12 cellular contexts compared by ENCODE assay signal in the genomic region with DNA sequence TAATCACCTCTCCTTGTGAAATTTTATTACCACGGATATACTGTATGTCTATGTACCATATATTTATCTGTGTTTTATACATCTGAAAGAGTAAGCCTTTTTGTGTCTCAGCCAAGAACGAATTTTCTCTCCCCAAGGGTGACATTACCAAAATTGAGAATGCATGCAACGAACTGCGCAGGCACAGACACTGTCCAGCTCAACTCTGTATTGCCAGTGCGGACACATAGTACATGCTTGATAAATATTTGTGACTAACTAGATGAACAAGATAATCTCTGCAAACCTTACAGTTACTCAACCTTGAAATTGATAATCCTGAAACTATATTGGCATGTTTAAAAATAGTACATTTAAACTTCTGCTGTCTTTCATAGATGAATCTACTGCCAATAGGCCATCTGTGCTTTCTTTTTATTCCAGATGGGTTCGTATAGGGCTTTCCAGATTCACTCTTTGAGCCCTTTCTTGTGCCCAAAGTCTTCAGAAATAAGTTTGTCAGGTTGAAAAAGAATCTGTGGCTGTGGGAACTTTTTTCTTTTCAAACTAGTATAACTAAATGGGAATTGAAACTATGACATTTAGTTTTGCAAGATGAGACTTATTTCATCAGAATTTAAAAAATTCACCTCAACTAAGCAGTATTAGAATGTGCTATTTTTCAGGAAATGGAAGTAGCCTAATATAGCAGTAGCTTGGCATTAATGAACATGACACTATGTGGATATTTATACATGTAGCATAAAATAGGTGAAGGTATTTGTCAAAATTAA. TPM values are rescaled to one million over a fixed set of nuclear protein-coding genes. Genes with fewer than 3 reads are reported as not detected.
DNase-seq lines count a peak whose midpoint lies in the region; ATAC-seq lines count a peak whose summit lies in the region.
"Had no signal": no experiment of that assay in that cellular context is flagged by ENCODE, and none has a peak within 500 bp of the region (broad histone marks: within the 10 kb centered on the region; RNA-seq: fewer than 3 reads in every experiment).

No MANE protein-coding gene starts in this region.

- intact Hi-C loops in posterior vena cava (cut with DNase I): no loop called here

- H3K27ac Mint-ChIP-seq in memory B cell: peak overlapping the region; percentile 62

- H3K4me1 Mint-ChIP-seq in memory B cell: peaks cover 45% of the 10 kb centered on the region

- no peaks in the 10 kb centered on the region for H3K36me3 Mint-ChIP-seq in memory B cell

- peak; percentile 27 for DNase-seq in SIG-M5 treated with dmso at 0.1 percent for 504 hours (lab: John Stamatoyannopoulos, UW; ENCODE audit: unreplicated experiment)
- DNase-seq in SIG-M5 (lab: John Stamatoyannopoulos, UW): no peak
- DNase-seq in memory B cell (ENCODE audit: low spot score in 2 of 2): no peak
- no peak for DNase-seq in hypothalamus (lab: John Stamatoyannopoulos, UW)
- no peak for DNase-seq in posterior vena cava (ENCODE audit: low spot score)
- no peak for DNase-seq in activated CD4-positive, alpha-beta T cell treated with anti-CD3 and anti-CD28 coated beads, Interleukin-2, amount 50 U/mL, for 4 hours
- DNase-seq: glutamatergic neuron, mesendoderm, right lobe of liver had no signal

- ATAC-seq in GM21447 (IDR thresholded peaks at IDR 0.05; ENCODE audit: unreplicated experiment) (peak; percentile 33), HG03342 (IDR thresholded peaks at IDR 0.05; ENCODE audit: unreplicated experiment) (peak; percentile 30), memory B cell (ENCODE audit: low read depth) (peak; percentile 28)

- H3K9me3 Mint-ChIP-seq in memory B cell: peaks cover 2% of the 10 kb centered on the region
- H3K9me3 Mint-ChIP-seq: activated T-helper 1 cell treated with anti-CD3 and anti-CD28 coated beads, Interleukin-12 subunit alpha, Interleukin-12 subunit beta, Interleukin-2, Interleukin-4 antibody, amounts not matched to agents 30 ng/mL and 10 ng/mL and 1 ng/mL, durations not matched to agents 14 hours and 24 hours and 36 hours had no signal

- H3K4me3 Mint-ChIP-seq in memory B cell: no peak overlapping the region

- no peaks in the 10 kb centered on the region for H3K27me3 Mint-ChIP-seq in memory B cell

RNA-seq across cellular contexts. Expression of a gene that starts 38.9 kb away (rescaled TPM):
- under 1 TPM; 0.37 to 0.38 TPM for total RNA-seq in posterior vena cava
